In the genomic region with DNA sequence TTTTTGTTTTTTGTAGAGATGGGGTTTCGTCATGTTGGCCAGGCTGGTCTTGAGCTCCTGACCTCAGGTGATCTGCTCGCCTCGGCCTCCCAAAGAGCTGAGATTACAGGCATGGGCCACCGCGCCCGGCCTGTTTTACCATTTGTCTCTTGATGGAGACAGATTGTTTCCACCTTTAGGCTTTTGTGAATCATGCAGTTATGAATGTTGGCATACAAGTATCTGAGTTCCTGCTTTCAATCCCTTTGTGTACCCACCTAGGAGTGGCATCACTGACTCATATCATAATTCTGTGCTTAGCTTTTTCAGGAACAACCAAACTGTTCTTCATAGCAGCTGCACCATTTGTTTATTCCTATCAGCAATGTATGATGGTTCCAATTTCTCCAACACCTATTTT, we compare ENCODE assay signal across 16 cellular contexts. TPM values are rescaled to one million over a fixed set of nuclear protein-coding genes. Genes with fewer than 3 reads are reported as not detected.
A peak's percentile ranks its signal among the peaks of the same experiment; 100 is the strongest.
DNase-seq lines count a peak whose midpoint lies in the region; ATAC-seq and TF ChIP-seq lines count a peak whose summit lies in the region.
"Had no signal": no experiment of that assay in that cellular context is flagged by ENCODE, and none has a peak within 500 bp of the region (broad histone marks: within the 10 kb centered on the region; RNA-seq: fewer than 3 reads in every experiment).

No MANE protein-coding gene starts in this region.

- no peaks in the 10 kb centered on the region for H3K9me3 ChIP-seq in PC-3 (ENCODE audit: low read length)

- no peak for TF ChIP-seq CTCF in PC-3 (conservative IDR thresholded peaks at IDR 0.05; ENCODE audit: low read depth, low read length)
- TF ChIP-seq CTCF in epithelial cell of esophagus (IDR thresholded peaks at IDR 0.05; ENCODE audit: insufficient read depth, low read depth, low read length, missing control alignments), result no peak
- no peak for TF ChIP-seq CTCF in CD14-positive monocyte (IDR thresholded peaks at IDR 0.05)

- POLR2A ChIA-PET in PC-3 (lab: Charles Lee; ENCODE audit: unreplicated experiment), result no interaction called here

- H3K36me3 Mint-ChIP-seq in CD14-positive monocyte, result no peaks in the 10 kb centered on the region
- H3K36me3 Mint-ChIP-seq: CD8-positive, alpha-beta T cell had no signal

- no peaks in the 10 kb centered on the region for H3K27me3 ChIP-seq in PC-3 (ENCODE audit: low read length)

- DNase-seq in PC-3 (peak; percentile 91), epithelial cell of esophagus (ENCODE audit: low read depth) (peak; percentile 96), left colon (no peak), NCI-H2081 (lab: John Stamatoyannopoulos, UW) (no peak), CD14-positive monocyte (ENCODE audit: low spot score) (no peak), cardiac septum (ENCODE audit: low spot score) (no peak)
- DNase-seq in activated CD8-positive, alpha-beta memory T cell treated with anti-CD3 and anti-CD28 coated beads, Interleukin-2, amount 50 U/mL, for 48 hours, result no peak
- DNase-seq: CD8-positive, alpha-beta T cell; DND-41; NCI-H1436; NCI-H2029; NCI-H2171 treated with DMSO at 0.1 percent for 48 hours; NCI-H748 treated with DMSO at 0.1 percent for 48 hours had no signal

- H3K9ac ChIP-seq in PC-3 (ENCODE audit: low read length), result no peak overlapping the region

- H3K4me2 ChIP-seq in PC-3 (ENCODE audit: low read length), result peak overlapping the region; percentile 53
- H3K4me2 ChIP-seq: GM23338 had no signal

- no peaks in the 10 kb centered on the region for H3K9me2 ChIP-seq in PC-3 (replicated peaks; ENCODE audit: low read length)

- H3K4me1 Mint-ChIP-seq in CD14-positive monocyte, result peaks cover 14% of the 10 kb centered on the region

- no peaks in the 10 kb centered on the region for H3K27me3 Mint-ChIP-seq in CD14-positive monocyte (ENCODE audit: low read depth in 3 of 3)

- no peak overlapping the region for H3K27ac Mint-ChIP-seq in CD14-positive monocyte
- H3K27ac Mint-ChIP-seq: CD8-positive, alpha-beta T cell; GM23338 had no signal

- H3K4me3 Mint-ChIP-seq in CD14-positive monocyte, result no peak overlapping the region
- H3K4me3 Mint-ChIP-seq: CD8-positive, alpha-beta T cell; GM23338 had no signal

- H3K4me3 ChIP-seq in PC-3 (ENCODE audit: low read length) (no peak overlapping the region), epithelial cell of esophagus (ENCODE audit: low read length) (peak overlapping the region; percentile 41)
- H3K4me3 ChIP-seq: GM23338, SK-N-MC had no signal

- CTCF ChIA-PET in PC-3 (lab: Charles Lee), result interaction anchor here (0.8 kb wide), 1 partner anchor 11 kb away, joined by 5 read pairs; no protein-coding TSS in a partner anchor

- peaks cover 55% of the 10 kb centered on the region for H3K4me1 ChIP-seq in PC-3 (ENCODE audit: insufficient read depth, low read length)

- no TSS peak for BruUV-seq in PC-3 (replicated peaks; lab: Mats Ljungman, UMichigan)

- intact Hi-C loops in PC-3 (cut with micrococcal nuclease) (no loop called here), left colon (cut with DNase I, micrococcal nuclease) (no loop called here), CD14-positive monocyte (cut with micrococcal nuclease) (no loop called here), cardiac septum (cut with DNase I) (no loop called here)

- H3K9me3 Mint-ChIP-seq in CD14-positive monocyte, result peaks cover 0 to 4% (median 0%) of the 10 kb centered on the region in 7 donors
- H3K9me3 Mint-ChIP-seq: CD8-positive, alpha-beta T cell; GM23338 had no signal

- H4K20me1 ChIP-seq in PC-3 (ENCODE audit: low read length), result no peaks in the 10 kb centered on the region

- H3K79me2 ChIP-seq in PC-3 (ENCODE audit: low read length), result no peaks in the 10 kb centered on the region

- ATAC-seq in PC-3, result peak; percentile 61
- peak; percentile 75 for ATAC-seq in left colon
- ATAC-seq: CD8-positive, alpha-beta T cell; GM23338 had no signal

- H3K36me3 ChIP-seq in PC-3 (ENCODE audit: low read depth, low read length), result no peaks in the 10 kb centered on the region

- H3F3A ChIP-seq in PC-3 (ENCODE audit: low read length, unreplicated experiment), result peaks cover 5% of the 10 kb centered on the region

- no peak overlapping the region for H2AFZ ChIP-seq in PC-3 (ENCODE audit: low read length)
- H2AFZ ChIP-seq: GM23338 had no signal

- peak overlapping the region; percentile 90 for H3K27ac ChIP-seq in PC-3 (ENCODE audit: low read length)
- H3K27ac ChIP-seq: HL-60, SK-N-MC had no signal

RNA-seq across cellular contexts. Expression of a gene that starts 20.2 kb away (rescaled TPM):
- total RNA-seq in PC-3 (2014; rRNA removed) (31.6 and 39.0 TPM in 2 replicates), left colon (100 to 1,000 TPM in 1 of 2 donors, 10 to 100 TPM in 1; 99.1 to 129 TPM), cardiac septum (90.7 TPM)
- 100 to 1,000 TPM; 153 to 221 TPM for polyA plus RNA-seq in CD14-positive monocyte

Comparison
In these comparisons a context has a peak if more than half of its experiments do, and no peak if none do; other contexts are left out.
1. DNase-seq: peak in PC-3 (single experiment) and epithelial cell of esophagus (single experiment); none in left colon (0 of 2), NCI-H2081 (0 of 2), CD14-positive monocyte (single experiment), activated CD8-positive, alpha-beta memory T cell treated with anti-CD3 and anti-CD28 coated beads, Interleukin-2, amount 50 U/mL, for 48 hours (single experiment) and cardiac septum (single experiment).